In the genomic region with DNA sequence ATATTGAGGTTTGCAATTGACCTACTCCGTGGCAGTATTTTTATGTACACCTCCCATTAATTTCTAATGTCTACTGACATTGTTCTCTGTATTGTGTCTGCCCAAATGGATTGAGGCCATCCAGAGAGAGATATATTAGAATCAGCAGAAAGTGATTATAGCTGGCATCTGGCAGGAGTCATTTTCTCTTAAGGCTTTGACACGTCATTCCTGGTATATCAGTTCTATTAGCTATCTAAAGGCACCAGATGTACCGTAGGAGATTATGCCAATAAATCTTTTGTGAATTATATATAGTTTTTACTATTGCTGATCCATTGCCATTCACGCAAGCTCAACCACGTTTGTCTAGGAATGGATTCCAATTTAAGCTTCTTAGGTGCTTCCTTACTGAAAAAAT, we compare ENCODE assay signal across 28 cellular contexts.
"Had no signal": no experiment of that assay in that cellular context is flagged by ENCODE, and none has a peak within 500 bp of the region (broad histone marks: within the 10 kb centered on the region; RNA-seq: fewer than 3 reads in every experiment).

No MANE protein-coding gene starts in this region.

- H3K4me3 ChIP-seq: left lung, lower lobe of right lung, pancreas, prostate gland, skin epidermis, stomach, testis, thyroid gland, transverse colon, upper lobe of left lung, vagina had no signal

- H3K27me3 ChIP-seq: left lung, pancreas, stomach, testis, thyroid gland, transverse colon, upper lobe of left lung, vagina had no signal

- DNase-seq: immature natural killer cell; kidney; left colon; left lung; lower lobe of right lung; mammary epithelial cell; mesenchymal stem cell; naive thymus-derived CD8-positive, alpha-beta T cell; nucleus accumbens; pancreas; posterior cingulate gyrus; retina; right cardiac atrium; stimulated activated CD4-positive, alpha-beta T cell treated with anti-CD3 and anti-CD28 coated beads, Interleukin-12 subunit alpha, Interleukin-12 subunit beta, amount 100 ng/mL, for 4 hours; stimulated activated CD4-positive, alpha-beta T cell treated with anti-CD3 and anti-CD28 coated beads, Interleukin-15, amount 100 ng/mL, for 24 hours; stimulated activated CD4-positive, alpha-beta T cell treated with anti-CD3 and anti-CD28 coated beads, Interleukin-2, amount 100 ng/mL, for 24 hours; stimulated activated CD4-positive, alpha-beta T cell treated with anti-CD3 and anti-CD28 coated beads, Interleukin-4, amount 100 ng/mL, for 1 hour; stimulated activated naive B cell treated with anti-CD40 and anti-IgM and Interleukin-4, amounts not matched to agents 10 μg/mL and 1 μg/mL and 100 μg/mL, for 72 hours; stimulated activated naive CD8-positive, alpha-beta T cell treated with anti-CD3 and anti-CD28 coated beads, Interleukin-15, Interleukin-2, amounts not matched to agents 100 U/mL and 50 U/mL, for 24 hours; stomach; testis; thyroid gland; transverse colon; upper lobe of left lung had no signal

- H3K9me3 ChIP-seq: left lung, lower lobe of right lung, pancreas, prostate gland, stomach, testis, thyroid gland, transverse colon, upper lobe of left lung, vagina had no signal

- H3K27ac ChIP-seq: left lung, lower lobe of right lung, pancreas, prostate gland, skin epidermis, stomach, testis, thyroid gland, transverse colon, upper lobe of left lung, vagina had no signal

- H3K4me1 ChIP-seq: left lung, lower lobe of right lung, pancreas, prostate gland, stomach, testis, thyroid gland, transverse colon, upper lobe of left lung, vagina had no signal

- H3K36me3 ChIP-seq: left lung, lower lobe of right lung, pancreas, prostate gland, stomach, thyroid gland, transverse colon, upper lobe of left lung, vagina had no signal

- ATAC-seq: left colon; left lung; lower lobe of right lung; naive thymus-derived CD8-positive, alpha-beta T cell; pancreas; right cardiac atrium; sciatic nerve; stimulated activated naive B cell treated with anti-CD40 and anti-IgM and Interleukin-4, amounts not matched to agents 10 μg/mL and 1 μg/mL and 100 μg/mL, for 72 hours; stimulated activated naive CD8-positive, alpha-beta T cell treated with anti-CD3 and anti-CD28 coated beads, Interleukin-15, Interleukin-2, amounts not matched to agents 100 U/mL and 50 U/mL, for 24 hours had no signal
